In the genomic region with DNA sequence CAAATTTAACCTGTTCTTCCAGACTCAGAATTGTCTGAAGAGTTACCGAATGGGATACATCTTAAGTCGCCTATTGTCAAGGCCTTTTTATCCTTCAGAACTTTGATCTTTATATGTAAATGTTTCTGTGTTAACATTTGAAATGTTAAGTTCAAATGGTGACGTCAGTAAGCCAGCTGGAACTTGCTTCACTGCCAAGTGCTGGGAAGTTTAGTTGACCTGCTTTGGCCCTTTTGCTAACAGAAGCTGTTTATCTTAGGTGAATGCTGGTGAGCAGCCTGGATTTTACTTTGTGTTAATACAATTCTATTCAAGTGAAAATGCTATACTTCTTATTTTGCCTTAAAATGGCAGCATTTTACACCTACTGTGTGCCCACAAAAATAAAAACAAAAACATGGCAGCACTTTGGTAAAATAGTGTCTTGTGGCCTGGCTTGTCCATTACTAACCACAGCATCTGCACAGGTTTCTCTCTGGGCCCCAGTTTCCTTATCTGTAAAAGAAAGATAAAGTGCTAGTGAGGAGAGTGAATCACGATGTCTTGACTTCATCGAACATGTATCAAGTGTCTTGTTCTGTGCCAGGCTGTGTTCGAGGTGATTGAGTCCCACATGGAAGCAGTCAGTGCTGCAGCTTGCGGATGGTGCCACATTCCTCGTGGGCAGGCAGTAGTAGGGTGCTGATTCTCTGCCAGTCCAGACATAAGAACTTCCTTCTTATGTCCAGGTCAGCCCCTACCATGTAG, we compare ENCODE assay signal across 8 cellular contexts. TPM values are rescaled to one million over a fixed set of nuclear protein-coding genes. Genes with fewer than 3 reads are reported as not detected.
DNase-seq lines count a peak whose midpoint lies in the region; ATAC-seq and TF ChIP-seq lines count a peak whose summit lies in the region.

No MANE protein-coding gene starts in this region.

- H3K9ac ChIP-seq in mucosa of stomach (ENCODE audit: low read length): peak overlapping the region; percentile 81

- H3K4me3 ChIP-seq in AG10803 (ENCODE audit: low read length) (peak overlapping the region; percentile 7; the same call in 1 of the 2 replicates), mucosa of stomach (ENCODE audit: low read length) (no peak overlapping the region)

- no peaks in the 10 kb centered on the region for H3K27me3 ChIP-seq in mucosa of stomach (ENCODE audit: control insufficient read depth, insufficient read depth, low read length)

- TF ChIP-seq CTCF in AG10803 (conservative IDR thresholded peaks at IDR 0.05; ENCODE audit: low read length): no peak

- DNase-seq in AG10803 (ENCODE audit: low read depth) (peak; percentile 60), LHCN-M2 (ENCODE audit: low read depth) (peak; percentile 28), dermis microvascular lymphatic vessel endothelial cell (ENCODE audit: low read depth in 2 of 2) (peak; percentile 55 to 85), DMS114 treated with DMSO at 0.1 percent for 48 hours (lab: John Stamatoyannopoulos, UW; ENCODE audit: unreplicated experiment) (no peak), COR-L47 (lab: John Stamatoyannopoulos, UW) (no peak)
- DNase-seq in central memory CD4-positive, alpha-beta T cell: no peak

- ATAC-seq in GM18868 (IDR thresholded peaks at IDR 0.05; ENCODE audit: unreplicated experiment): no peak

- H3K4me1 ChIP-seq in mucosa of stomach (ENCODE audit: control insufficient read depth, insufficient read depth, low read length): peaks cover 24% of the 10 kb centered on the region

- H3K9me3 ChIP-seq in mucosa of stomach (ENCODE audit: control insufficient read depth, low read length): no peaks in the 10 kb centered on the region

- no peaks in the 10 kb centered on the region for H3K36me3 ChIP-seq in mucosa of stomach (ENCODE audit: control insufficient read depth, insufficient read depth, low read length)

RNA-seq across cellular contexts. Expression of a gene that starts 2.2 kb away (rescaled TPM):
- 23.5 and 25.9 TPM in 2 replicates for total RNA-seq in LHCN-M2 (2014; rRNA removed)
- polyA plus RNA-seq in LHCN-M2 (2012): 20.1 TPM
- 13.7 and 26.9 TPM in 2 replicates for total RNA-seq in dermis microvascular lymphatic vessel endothelial cell

RNA-seq across cellular contexts. Expression of a gene that starts 56.0 kb away (rescaled TPM):
- total RNA-seq in LHCN-M2 (2014; rRNA removed) (6.2 and 8.1 TPM in 2 replicates), dermis microvascular lymphatic vessel endothelial cell (0.77 and 0.89 TPM in 2 replicates)
- polyA plus RNA-seq in LHCN-M2 (2012): 5.4 TPM

Comparison
In these comparisons a context has a peak if more than half of its experiments do, and no peak if none do; other contexts are left out.
1. DNase-seq: peak in AG10803 (single experiment), LHCN-M2 (single experiment) and dermis microvascular lymphatic vessel endothelial cell (2 of 2); none in DMS114 treated with DMSO at 0.1 percent for 48 hours (single experiment), central memory CD4-positive, alpha-beta T cell (single experiment) and COR-L47 (single experiment).